14 cellular contexts compared by ENCODE assay signal in the genomic region with DNA sequence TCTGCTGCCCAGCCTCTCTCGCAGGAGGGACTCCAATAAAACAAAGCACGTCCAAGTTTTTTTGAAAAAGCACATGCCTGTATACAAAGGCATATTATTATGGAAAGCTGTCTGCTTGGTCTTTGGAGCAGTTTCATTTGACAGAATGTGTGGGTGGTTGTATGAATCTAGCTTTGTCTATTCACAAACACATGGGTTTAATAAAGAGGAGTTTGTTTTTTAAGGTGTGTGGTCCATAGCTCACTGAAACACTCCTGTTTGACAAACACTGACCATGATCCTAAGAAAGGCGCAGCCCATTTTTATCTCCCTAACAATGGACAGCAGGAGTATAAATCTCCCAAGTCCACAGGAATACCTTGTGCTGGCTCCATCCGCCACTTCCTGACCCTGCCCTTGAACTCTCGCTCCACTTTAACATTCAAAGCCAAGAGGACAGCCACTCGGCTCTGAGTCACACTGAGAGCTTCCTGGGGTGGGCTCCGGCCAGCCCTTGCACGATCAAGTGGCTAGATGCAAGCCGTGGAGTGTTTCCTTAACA.
DNase-seq lines count a peak whose midpoint lies in the region; ATAC-seq and TF ChIP-seq lines count a peak whose summit lies in the region.
"Had no signal": no experiment of that assay in that cellular context is flagged by ENCODE, and none has a peak within 500 bp of the region (broad histone marks: within the 10 kb centered on the region; RNA-seq: fewer than 3 reads in every experiment).

No MANE protein-coding gene starts in this region.

- CTCF ChIA-PET in mammary epithelial cell (lab: Charles Lee; ENCODE audit: low non-redundant PET): no interaction called here

- H3K9me3 ChIP-seq in breast epithelium: no peaks in the 10 kb centered on the region
- no peaks in the 10 kb centered on the region for H3K9me3 ChIP-seq in mammary epithelial cell (replicated peaks; ENCODE audit: insufficient read depth, low read length)
- no peaks in the 10 kb centered on the region for H3K9me3 ChIP-seq in gastroesophageal sphincter
- H3K9me3 ChIP-seq: A549, ascending aorta had no signal

- H3K27me3 ChIP-seq in breast epithelium (no peaks in the 10 kb centered on the region), mammary epithelial cell (ENCODE audit: insufficient read depth, low read length) (no peaks in the 10 kb centered on the region), gastroesophageal sphincter (peaks cover 7% of the 10 kb centered on the region)
- H3K27me3 ChIP-seq: ascending aorta had no signal

- no peaks in the 10 kb centered on the region for H4K20me1 ChIP-seq in mammary epithelial cell (ENCODE audit: insufficient read depth, low read length)

- peak overlapping the region; percentile 30 to 74 for H3K27ac ChIP-seq in breast epithelium
- H3K27ac ChIP-seq in mammary epithelial cell (ENCODE audit: insufficient read depth, low read depth, low read length): no peak overlapping the region
- H3K27ac ChIP-seq in gastroesophageal sphincter: peak overlapping the region in 3 of 4 donors; percentile 32 to 44 (median 43)
- H3K27ac ChIP-seq: A549, ascending aorta had no signal

- in situ Hi-C loops in mammary epithelial cell (cut with MboI; ENCODE audit: low sequenced_read_pairs in 2 of 2): no loop called here

- H3K4me1 ChIP-seq in breast epithelium: no peaks in the 10 kb centered on the region
- no peaks in the 10 kb centered on the region for H3K4me1 ChIP-seq in mammary epithelial cell (ENCODE audit: insufficient read depth, low read length)
- H3K4me1 ChIP-seq in gastroesophageal sphincter: peaks cover 0 to 20% (median 10%) of the 10 kb centered on the region in 3 donors

- DNase-seq in breast epithelium (ENCODE audit: low spot score in 2 of 2) (no peak), mammary epithelial cell (no peak), mucosa of gallbladder (ENCODE audit: low spot score) (peak; percentile 18), NCI-H774 (lab: John Stamatoyannopoulos, UW) (no peak), DMS153 (lab: John Stamatoyannopoulos, UW) (no peak)
- DNase-seq: effector memory CD4-positive, alpha-beta T cell; Kasumi-1; NCI-H2081 had no signal

- H3K9ac ChIP-seq in mammary epithelial cell (ENCODE audit: insufficient read depth, low read length): no peak overlapping the region

- no peaks in the 10 kb centered on the region for H3K36me3 ChIP-seq in breast epithelium
- H3K36me3 ChIP-seq in mammary epithelial cell (ENCODE audit: insufficient read depth, low read length): no peaks in the 10 kb centered on the region
- peaks cover 0 to 9% of the 10 kb centered on the region in 2 donors for H3K36me3 ChIP-seq in gastroesophageal sphincter

- WGBS in mammary epithelial cell (ENCODE audit: low coverage, missing lambda C conversion rate): 22% methylated on average over 8 of the region's 9 CpGs
- 46 to 66% methylated on average over 6 to 9 of the region's 9 CpGs for WGBS in gastroesophageal sphincter (ENCODE audit: low coverage in 1 of 2), 2 donors

- H3K79me2 ChIP-seq in mammary epithelial cell (ENCODE audit: insufficient read depth, low read length): no peaks in the 10 kb centered on the region

- BruUV-seq in mammary epithelial cell (replicated peaks; lab: Mats Ljungman, UMichigan): no TSS peak

- no peak for TF ChIP-seq CTCF in breast epithelium (IDR thresholded peaks at IDR 0.05)
- no peak for TF ChIP-seq CTCF in mammary epithelial cell (conservative IDR thresholded peaks at IDR 0.05 in 1 of 2, IDR thresholded peaks at IDR 0.05 in 1 of 2; ENCODE audit: extremely low read depth in 1 of 2, insufficient read depth in 1 of 2, low read depth in 1 of 2, low read length in 2 of 2)
- no peak for TF ChIP-seq CTCF in gastroesophageal sphincter (IDR thresholded peaks at IDR 0.05)

- no peak for TF ChIP-seq EP300 in gastroesophageal sphincter (IDR thresholded peaks at IDR 0.05)

- H2AFZ ChIP-seq in mammary epithelial cell (ENCODE audit: low read depth, low read length): no peak overlapping the region

- H3K4me3 ChIP-seq in breast epithelium (peak overlapping the region in 1 of 3 donors; percentile 19), mammary epithelial cell (replicated peaks in 1 of 3; ENCODE audit: insufficient read depth in 1 of 3, low read depth in 2 of 3, low read length in 3 of 3) (no peak overlapping the region), gastroesophageal sphincter (no peak overlapping the region)
- H3K4me3 ChIP-seq: A549, ascending aorta had no signal

- intact Hi-C loops in breast epithelium (cut with DNase I; ENCODE audit: low total_unique reads) (no loop called here), mammary epithelial cell (cut with micrococcal nuclease) (no loop called here)

- dilution Hi-C loops in mammary epithelial cell (cut with HindIII; ENCODE audit: low sequenced_read_pairs): no loop called here

- ATAC-seq in gastroesophageal sphincter (peak; percentile 71), GM19023 (IDR thresholded peaks at IDR 0.05; ENCODE audit: unreplicated experiment) (no peak), GM21423 (IDR thresholded peaks at IDR 0.05; ENCODE audit: unreplicated experiment) (no peak)
- ATAC-seq: A549; activated CD4-positive, CD25-positive, alpha-beta regulatory T cell treated with anti-CD3 and anti-CD28 coated beads, Interleukin-2, amount 50 U/mL, for 24 hours had no signal

- TF ChIP-seq POLR2A in breast epithelium (IDR thresholded peaks at IDR 0.05) (no peak), gastroesophageal sphincter (IDR thresholded peaks at IDR 0.05) (no peak)

- no peak overlapping the region for H3K4me2 ChIP-seq in mammary epithelial cell (ENCODE audit: insufficient read depth, low read depth, low read length)
- H3K4me2 ChIP-seq: A549 had no signal
